8 cellular contexts compared by ENCODE assay signal in the genomic region with DNA sequence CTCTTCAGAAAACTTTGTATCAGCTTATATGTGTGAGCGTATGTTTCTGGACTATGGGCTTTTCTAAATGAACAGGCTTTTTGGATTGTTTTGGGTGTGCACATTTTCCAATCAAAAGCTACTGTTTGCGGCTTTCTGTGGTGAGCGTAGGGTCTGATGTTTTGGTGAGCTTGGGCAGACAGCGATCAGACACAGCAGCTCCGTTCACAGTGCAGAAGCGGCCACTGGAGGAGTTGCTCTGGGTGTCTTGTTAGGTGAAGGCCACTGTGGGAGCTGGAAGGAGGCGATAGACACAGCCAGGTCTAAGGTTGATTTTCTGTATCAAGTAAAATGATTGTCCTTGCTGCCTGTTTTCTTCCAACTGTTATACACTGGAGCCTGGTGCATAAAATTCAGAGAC. TPM values are rescaled to one million over a fixed set of nuclear protein-coding genes. Genes with fewer than 3 reads are reported as not detected.
DNase-seq lines count a peak whose midpoint lies in the region; ATAC-seq and TF ChIP-seq lines count a peak whose summit lies in the region.

No MANE protein-coding gene starts in this region.

- H3K4me1 ChIP-seq in NT2/D1 (ENCODE audit: insufficient read depth, insufficient read length): peaks cover 31% of the 10 kb centered on the region
- H3K4me1 ChIP-seq in ectodermal cell (ENCODE audit: control insufficient read depth, insufficient read depth, low read length): peaks cover 72% of the 10 kb centered on the region

- H3K36me3 Mint-ChIP-seq in neural crest cell (ENCODE audit: low read depth): no peaks in the 10 kb centered on the region

- H3K9me3 ChIP-seq in AG04450 (ENCODE audit: control insufficient read depth, insufficient read depth, low read length) (no peaks in the 10 kb centered on the region), NT2/D1 (ENCODE audit: insufficient read depth, low read length) (no peaks in the 10 kb centered on the region), ectodermal cell (ENCODE audit: control insufficient read depth, low read length) (no peaks in the 10 kb centered on the region)

- H3K4me1 Mint-ChIP-seq in neural crest cell: peaks cover 80% of the 10 kb centered on the region

- H3K9me3 Mint-ChIP-seq in neural crest cell: no peaks in the 10 kb centered on the region

- H3K4me3 Mint-ChIP-seq in neural crest cell: peak overlapping the region; percentile 50

- POLR2A ChIA-PET in AG04450 (lab: Yijun Ruan, JAX): interaction anchor here (1.4 to 2.0 kb wide), 2 partner anchors 28 to 32 kb away, joined by 6 to 8 read pairs; no protein-coding TSS in a partner anchor

- peak overlapping the region; percentile 47 for H3K9ac ChIP-seq in NT2/D1 (ENCODE audit: insufficient read length, low read depth)

- no peak for ATAC-seq in HG03457 (IDR thresholded peaks at IDR 0.05; ENCODE audit: unreplicated experiment)

- no peak overlapping the region for H3K27ac Mint-ChIP-seq in neural crest cell (ENCODE audit: unreplicated experiment)

- TF ChIP-seq CTCF in AG04450 (IDR thresholded peaks at IDR 0.05; ENCODE audit: low read depth, low read length): no peak
- TF ChIP-seq CTCF in neural crest cell (conservative IDR thresholded peaks at IDR 0.05): no peak

- H3K36me3 ChIP-seq in NT2/D1 (ENCODE audit: insufficient read depth, insufficient read length, low read length): peaks cover 17% of the 10 kb centered on the region
- no peaks in the 10 kb centered on the region for H3K36me3 ChIP-seq in ectodermal cell (ENCODE audit: control insufficient read depth, insufficient read depth, low read length)

- peak overlapping the region; percentile 4; the same call in 1 of the 2 replicates for H3K4me3 ChIP-seq in AG04450 (ENCODE audit: low read depth, low read length)
- no peak overlapping the region for H3K4me3 ChIP-seq in NT2/D1 (ENCODE audit: insufficient read length, low read depth)
- H3K4me3 ChIP-seq in ectodermal cell (ENCODE audit: insufficient read depth, low read depth, low read length): no peak overlapping the region

- 68 to 72% methylated on average over 7 of the region's 7 CpGs for WGBS in ectodermal cell, 2 experiments

- H3K27me3 ChIP-seq in AG04450 (ENCODE audit: control insufficient read depth, insufficient read depth, low read length) (no peaks in the 10 kb centered on the region), NT2/D1 (ENCODE audit: insufficient read depth, insufficient read length) (no peaks in the 10 kb centered on the region), ectodermal cell (ENCODE audit: control insufficient read depth, insufficient read depth, low read length, poor library complexity, severe bottlenecking) (no peaks in the 10 kb centered on the region)

- CTCF ChIA-PET in AG04450 (lab: Charles Lee): interaction anchor here (1.2 to 1.8 kb wide), 3 partner anchors 8 to 54 kb away, joined by 4 to 5 read pairs (median 4); no protein-coding TSS in a partner anchor

- DNase-seq in AG04450 (ENCODE audit: low read depth, low spot score) (no peak), NT2/D1 (ENCODE audit: low read depth, low spot score) (no peak), neural crest cell (ENCODE audit: low read depth, low spot score) (no peak), NCI-H510A (lab: John Stamatoyannopoulos, UW) (no peak), SHP77 treated with DMSO at 0.1 percent for 48 hours (lab: John Stamatoyannopoulos, UW) (no peak), NCI-H1105 treated with DMSO at 0.1 percent for 48 hours (lab: John Stamatoyannopoulos, UW) (no peak)

- no peaks in the 10 kb centered on the region for H3K27me3 Mint-ChIP-seq in neural crest cell (ENCODE audit: low read depth)

- H3K27ac ChIP-seq in AG04450 (ENCODE audit: low read depth, low read length) (peak overlapping the region; percentile 52), ectodermal cell (ENCODE audit: insufficient read depth, low read depth, low read length, poor library complexity, severe bottlenecking) (peak overlapping the region; percentile 37)

RNA-seq across cellular contexts. Expression of a gene that starts 11.1 kb away (rescaled TPM):
- 31.8 and 37.3 TPM in 2 replicates for polyA plus RNA-seq in AG04450 (2011; rRNA removed)
- 70.2 and 78.0 TPM in 2 replicates for polyA minus RNA-seq in AG04450 (2011; rRNA and poly(A)+ RNA removed)
- 244 TPM for polyA plus RNA-seq in ectodermal cell (2013, experiment 1 of 4)
- polyA plus RNA-seq in ectodermal cell (2013, experiment 2 of 4): 300 TPM
- polyA plus RNA-seq in ectodermal cell (2013, experiment 3 of 4): 170 TPM
- polyA plus RNA-seq in ectodermal cell (2013, experiment 4 of 4): 212 TPM
- total RNA-seq in neural crest cell: 349 and 358 TPM in 2 replicates
